Comparison of ENCODE assay signal across 9 cellular contexts in the genomic region with DNA sequence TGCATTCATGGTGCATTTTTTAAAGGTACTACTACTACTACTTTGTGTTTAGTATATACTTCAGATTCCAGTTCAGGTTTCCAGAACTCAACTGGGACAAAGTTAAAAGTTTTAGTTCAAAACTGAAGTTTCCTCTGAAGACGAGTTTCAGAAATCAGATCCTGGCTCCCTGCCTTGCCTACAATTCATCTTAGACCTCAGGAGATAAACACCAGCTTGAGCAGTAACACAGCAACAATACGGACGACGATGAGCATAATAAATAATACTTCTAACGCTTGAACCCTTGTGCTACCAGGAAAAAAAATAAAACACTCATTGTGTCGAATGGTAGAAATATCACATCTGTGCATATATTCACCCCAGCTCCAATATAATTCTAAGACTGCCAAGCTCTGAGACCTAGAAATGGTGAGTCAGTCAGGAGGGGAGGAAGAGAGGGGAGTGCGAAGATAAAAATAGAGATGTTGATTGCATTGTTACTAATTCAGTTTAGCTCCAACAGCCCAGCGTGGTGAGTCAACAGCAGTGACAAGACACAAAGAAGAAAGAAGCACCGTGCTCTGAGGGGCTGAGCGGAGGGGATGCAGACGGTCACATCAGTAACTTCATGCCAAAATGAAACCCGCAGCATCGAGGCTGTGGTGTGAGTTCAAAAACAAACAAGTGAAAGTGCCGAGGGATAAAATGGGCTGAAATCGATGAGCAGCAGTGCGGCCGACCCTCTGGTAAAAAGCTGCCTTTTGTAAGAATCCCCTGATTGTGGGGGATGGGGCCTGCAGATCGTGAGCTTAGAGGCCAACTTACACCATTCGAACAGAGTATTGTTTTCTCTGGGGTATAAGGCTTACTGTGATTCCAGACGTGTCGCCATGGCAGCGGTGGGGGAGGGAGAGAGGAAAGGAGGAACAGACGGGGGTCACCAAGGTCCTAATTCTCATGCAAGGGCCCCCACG.
DNase-seq lines count a peak whose midpoint lies in the region; ATAC-seq and TF ChIP-seq lines count a peak whose summit lies in the region.
"Had no signal": no experiment of that assay in that cellular context is flagged by ENCODE, and none has a peak within 500 bp of the region (broad histone marks: within the 10 kb centered on the region; RNA-seq: fewer than 3 reads in every experiment).

No MANE protein-coding gene starts in this region.

- no CpG with 5 or more reads among the region's 24 CpGs for WGBS in neuronal stem cell (ENCODE audit: extremely low coverage in 2 of 2, insufficient read length in 2 of 2, insufficient replicate concordance in 1 of 2), 2 donors

- peaks cover 5% of the 10 kb centered on the region for H3K4me1 Mint-ChIP-seq in activated CD4-positive, alpha-beta T cell treated with anti-CD3 and anti-CD28 coated beads for 36 hours
- H3K4me1 Mint-ChIP-seq in Calu3 (ENCODE audit: low read depth, unreplicated experiment), result no peaks in the 10 kb centered on the region

- no peaks in the 10 kb centered on the region for H3K36me3 Mint-ChIP-seq in activated CD4-positive, alpha-beta T cell treated with anti-CD3 and anti-CD28 coated beads for 36 hours (ENCODE audit: low read depth)
- H3K36me3 Mint-ChIP-seq in Calu3 (ENCODE audit: insufficient read depth, unreplicated experiment), result no peaks in the 10 kb centered on the region

- peak overlapping the region; percentile 10 for H2BK120ac ChIP-seq in neuronal stem cell (ENCODE audit: low read depth, low read length)

- intact Hi-C loops in activated CD4-positive, alpha-beta T cell treated with anti-CD3 and anti-CD28 coated beads for 36 hours (cut with DNase I, micrococcal nuclease), result no loop called here
- intact Hi-C loops in Calu3 (cut with micrococcal nuclease; ENCODE audit: unreplicated experiment), result no loop called here

- TF ChIP-seq CTCF in Calu3 (IDR thresholded peaks at IDR 0.05; ENCODE audit: unreplicated experiment), result no peak

- POLR2A ChIA-PET in activated CD4-positive, alpha-beta T cell treated with anti-CD3 and anti-CD28 coated beads for 36 hours (lab: Charles Lee), result no interaction called here

- H3K14ac ChIP-seq in neuronal stem cell (ENCODE audit: low read length), result no peak overlapping the region

- BruUV-seq in Calu3 (replicated peaks; lab: Mats Ljungman, UMichigan), result no TSS peak

- no peak overlapping the region for H2BK12ac ChIP-seq in neuronal stem cell (ENCODE audit: low read length)

- no peak overlapping the region for H2BK15ac ChIP-seq in neuronal stem cell (ENCODE audit: low read length)

- H3K27me3 ChIP-seq in neuronal stem cell (ENCODE audit: control insufficient read depth in 3 of 3, insufficient read depth in 3 of 3, low read depth in 1 of 3, low read length in 3 of 3), result no peaks in the 10 kb centered on the region

- H4K8ac ChIP-seq in neuronal stem cell (ENCODE audit: low read depth, low read length), result no peak overlapping the region

- H3K27me3 Mint-ChIP-seq in activated CD4-positive, alpha-beta T cell treated with anti-CD3 and anti-CD28 coated beads for 36 hours, result peaks cover 2% of the 10 kb centered on the region
- no peaks in the 10 kb centered on the region for H3K27me3 Mint-ChIP-seq in Calu3 (ENCODE audit: unreplicated experiment)

- H4K91ac ChIP-seq in neuronal stem cell (ENCODE audit: low read depth, low read length, poor library complexity), result no peak overlapping the region

- CTCF ChIA-PET in activated CD4-positive, alpha-beta T cell treated with anti-CD3 and anti-CD28 coated beads for 36 hours (lab: Charles Lee), result interaction anchor here (0.6 to 1.0 kb wide), 3 partner anchors 12 to 557 kb away, joined by 3 read pairs; partner anchors contain the start of gene SCOC
- CTCF ChIA-PET in Calu3 (lab: Charles Lee), result no interaction called here

- peaks cover 8 to 44% of the 10 kb centered on the region in 2 donors for H3K4me1 ChIP-seq in neuronal stem cell (ENCODE audit: control insufficient read depth in 2 of 2, insufficient read depth in 1 of 2, low read depth in 1 of 2, low read length in 2 of 2)

- no peak overlapping the region for H2AK5ac ChIP-seq in neuronal stem cell (ENCODE audit: low read depth, low read length)

- H3K18ac ChIP-seq in neuronal stem cell (ENCODE audit: low read length), result peak overlapping the region; percentile 20

- H3K4me2 ChIP-seq in neuronal stem cell (ENCODE audit: insufficient read depth, low read length, poor library complexity, severe bottlenecking), result peak overlapping the region; percentile 46

- no peak overlapping the region for H3K4me3 Mint-ChIP-seq in activated CD4-positive, alpha-beta T cell treated with anti-CD3 and anti-CD28 coated beads for 36 hours
- H3K4me3 Mint-ChIP-seq in Calu3 (ENCODE audit: low read depth, unreplicated experiment), result no peak overlapping the region

- H3K79me1 ChIP-seq in neuronal stem cell (ENCODE audit: low read depth, low read length), result no peaks in the 10 kb centered on the region

- H3K9me3 Mint-ChIP-seq in activated CD4-positive, alpha-beta T cell treated with anti-CD3 and anti-CD28 coated beads for 36 hours (ENCODE audit: low read depth), result peaks cover under 1% of the 10 kb centered on the region
- H3K9me3 Mint-ChIP-seq in Calu3 (ENCODE audit: low read depth, unreplicated experiment), result no peaks in the 10 kb centered on the region

- H3K36me3 ChIP-seq in neuronal stem cell (replicated peaks in 1 of 2; ENCODE audit: control insufficient read depth in 2 of 2, insufficient read depth in 2 of 2, low read length in 2 of 2), result no peaks in the 10 kb centered on the region

- H3K9me3 ChIP-seq in neuronal stem cell (replicated peaks in 1 of 2; ENCODE audit: control insufficient read depth in 2 of 2, insufficient read depth in 1 of 2, low read depth in 1 of 2, low read length in 2 of 2), result peaks cover 2 to 17% of the 10 kb centered on the region in 2 donors

- no peak overlapping the region for H3K23ac ChIP-seq in neuronal stem cell (ENCODE audit: low read depth, low read length, poor library complexity)

- no peak overlapping the region for H3K4ac ChIP-seq in neuronal stem cell (ENCODE audit: low read length)

- no peak overlapping the region for H2BK5ac ChIP-seq in neuronal stem cell (ENCODE audit: low read length)

- H3K27ac ChIP-seq in neuronal stem cell (replicated peaks; ENCODE audit: low read length), result peak overlapping the region; percentile 88

- peak; percentile 33 for DNase-seq in activated CD4-positive, alpha-beta T cell treated with anti-CD3 and anti-CD28 coated beads for 36 hours
- no peak for DNase-seq in activated CD4-positive, alpha-beta T cell treated with anti-CD3 and anti-CD28 coated beads, Interleukin-2, amount 50 U/mL, for 1 hour
- peak; percentile 42 for DNase-seq in fibroblast of the conjunctiva (ENCODE audit: low read depth)
- peak; percentile 67 for DNase-seq in neuronal stem cell (ENCODE audit: low spot score)
- DNase-seq in Calu3, result no peak
- DNase-seq: DND-41 had no signal

- no peak overlapping the region for H3K9ac ChIP-seq in neuronal stem cell (ENCODE audit: low read depth, low read length, poor library complexity)

- ATAC-seq in activated CD4-positive, alpha-beta T cell treated with anti-CD3 and anti-CD28 coated beads for 36 hours, result peak; percentile 63
- ATAC-seq in SK-N-SH treated with all-trans-retinoic acid at 6 μM for 48 hours (peak; percentile 90), HG02970 (IDR thresholded peaks at IDR 0.05; ENCODE audit: low FRiP score, unreplicated experiment) (no peak), GM18873 (IDR thresholded peaks at IDR 0.05; ENCODE audit: low FRiP score, unreplicated experiment) (no peak)

- H2AFZ ChIP-seq in neuronal stem cell (ENCODE audit: low read length), result peak overlapping the region; percentile 1

- peak overlapping the region; percentile 34 for H3K27ac Mint-ChIP-seq in activated CD4-positive, alpha-beta T cell treated with anti-CD3 and anti-CD28 coated beads for 36 hours
- no peak overlapping the region for H3K27ac Mint-ChIP-seq in Calu3 (ENCODE audit: unreplicated experiment)

- H3K4me3 ChIP-seq in neuronal stem cell (ENCODE audit: low read length in 2 of 2), result peak overlapping the region in 1 of 2 donors; percentile 28

TF ChIP-seq in SK-N-SH treated with all-trans-retinoic acid at 6 μM for 48 hours, 23 proteins besides CTCF, POLR2A, EP300 and RAD21 (continues in another document):
- TF ChIP-seq, protein P1, sequence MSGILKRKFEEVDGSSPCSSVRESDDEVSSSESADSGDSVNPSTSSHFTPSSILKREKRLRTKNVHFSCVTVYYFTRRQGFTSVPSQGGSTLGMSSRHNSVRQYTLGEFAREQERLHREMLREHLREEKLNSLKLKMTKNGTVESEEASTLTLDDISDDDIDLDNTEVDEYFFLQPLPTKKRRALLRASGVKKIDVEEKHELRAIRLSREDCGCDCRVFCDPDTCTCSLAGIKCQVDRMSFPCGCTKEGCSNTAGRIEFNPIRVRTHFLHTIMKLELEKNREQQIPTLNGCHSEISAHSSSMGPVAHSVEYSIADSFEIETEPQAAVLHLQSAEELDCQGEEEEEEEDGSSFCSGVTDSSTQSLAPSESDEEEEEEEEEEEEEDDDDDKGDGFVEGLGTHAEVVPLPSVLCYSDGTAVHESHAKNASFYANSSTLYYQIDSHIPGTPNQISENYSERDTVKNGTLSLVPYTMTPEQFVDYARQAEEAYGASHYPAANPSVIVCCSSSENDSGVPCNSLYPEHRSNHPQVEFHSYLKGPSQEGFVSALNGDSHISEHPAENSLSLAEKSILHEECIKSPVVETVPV (CRISPR knock-in tag; IDR thresholded peaks at IDR 0.05), result no peak
- TF ChIP-seq, protein P2, sequence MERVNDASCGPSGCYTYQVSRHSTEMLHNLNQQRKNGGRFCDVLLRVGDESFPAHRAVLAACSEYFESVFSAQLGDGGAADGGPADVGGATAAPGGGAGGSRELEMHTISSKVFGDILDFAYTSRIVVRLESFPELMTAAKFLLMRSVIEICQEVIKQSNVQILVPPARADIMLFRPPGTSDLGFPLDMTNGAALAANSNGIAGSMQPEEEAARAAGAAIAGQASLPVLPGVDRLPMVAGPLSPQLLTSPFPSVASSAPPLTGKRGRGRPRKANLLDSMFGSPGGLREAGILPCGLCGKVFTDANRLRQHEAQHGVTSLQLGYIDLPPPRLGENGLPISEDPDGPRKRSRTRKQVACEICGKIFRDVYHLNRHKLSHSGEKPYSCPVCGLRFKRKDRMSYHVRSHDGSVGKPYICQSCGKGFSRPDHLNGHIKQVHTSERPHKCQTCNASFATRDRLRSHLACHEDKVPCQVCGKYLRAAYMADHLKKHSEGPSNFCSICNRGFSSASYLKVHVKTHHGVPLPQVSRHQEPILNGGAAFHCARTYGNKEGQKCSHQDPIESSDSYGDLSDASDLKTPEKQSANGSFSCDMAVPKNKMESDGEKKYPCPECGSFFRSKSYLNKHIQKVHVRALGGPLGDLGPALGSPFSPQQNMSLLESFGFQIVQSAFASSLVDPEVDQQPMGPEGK (CRISPR knock-in tag; IDR thresholded peaks at IDR 0.05; ENCODE audit: borderline replicate concordance), result no peak
- no peak for TF ChIP-seq ZC3H10 (CRISPR knock-in tag; IDR thresholded peaks at IDR 0.05)
- TF ChIP-seq ZNF565 (CRISPR knock-in tag; conservative IDR thresholded peaks at IDR 0.05; ENCODE audit: low read depth), result no peak
- no peak for TF ChIP-seq GLIS3 (CRISPR knock-in tag; IDR thresholded peaks at IDR 0.05)
- TF ChIP-seq ZFP3 (CRISPR knock-in tag; IDR thresholded peaks at IDR 0.05), result no peak
- no peak for TF ChIP-seq ZNF70 (CRISPR knock-in tag; IDR thresholded peaks at IDR 0.05)

Comparison
In these comparisons a context has a peak if more than half of its experiments do, and no peak if none do; other contexts are left out.
1. DNase-seq: peak in activated CD4-positive, alpha-beta T cell treated with anti-CD3 and anti-CD28 coated beads for 36 hours (single experiment), fibroblast of the conjunctiva (single experiment) and neuronal stem cell (single experiment); none in activated CD4-positive, alpha-beta T cell treated with anti-CD3 and anti-CD28 coated beads, Interleukin-2, amount 50 U/mL, for 1 hour (single experiment) and Calu3 (single experiment).
2. ATAC-seq: peak in activated CD4-positive, alpha-beta T cell treated with anti-CD3 and anti-CD28 coated beads for 36 hours (single experiment) and SK-N-SH treated with all-trans-retinoic acid at 6 μM for 48 hours (single experiment); none in HG02970 (single experiment) and GM18873 (single experiment).